ENCODE assay signal across 16 cellular contexts in the genomic region with DNA sequence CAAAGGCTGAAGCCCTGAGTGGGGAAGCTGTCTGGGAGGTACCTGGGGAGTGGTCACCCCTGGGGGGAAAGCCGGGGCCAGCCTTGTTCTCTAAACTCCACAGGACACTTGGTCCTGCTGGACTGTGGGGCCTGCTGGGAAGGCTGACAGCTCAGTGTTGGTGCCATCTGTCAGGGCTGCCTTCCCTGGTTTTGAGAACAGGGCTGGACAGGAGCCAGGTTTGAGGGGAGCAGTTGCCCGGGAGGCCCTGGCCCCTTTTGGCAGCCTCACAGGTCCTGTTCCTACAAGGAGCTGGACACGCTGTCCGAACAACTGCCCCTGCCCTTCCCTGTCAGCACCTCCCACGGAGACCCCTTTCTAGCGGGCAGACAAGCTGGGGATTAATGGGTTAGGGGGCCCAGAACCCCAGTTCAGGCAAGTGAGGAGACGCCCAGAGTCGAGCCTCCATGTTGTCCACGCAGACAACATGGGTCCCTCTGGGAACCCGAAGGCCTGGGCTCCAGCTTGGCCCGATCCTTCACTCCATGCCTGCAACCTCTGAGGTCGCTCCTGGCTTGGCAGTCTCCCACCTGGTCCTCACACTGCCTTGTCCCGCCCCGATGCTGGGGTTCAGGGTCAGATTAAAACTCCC. TPM values are rescaled to one million over a fixed set of nuclear protein-coding genes. Genes with fewer than 3 reads are reported as not detected.
DNase-seq lines count a peak whose midpoint lies in the region; ATAC-seq, FAIRE-seq and TF ChIP-seq lines count a peak whose summit lies in the region.
"Had no signal": no experiment of that assay in that cellular context is flagged by ENCODE, and none has a peak within 500 bp of the region (broad histone marks: within the 10 kb centered on the region; RNA-seq: fewer than 3 reads in every experiment).

No MANE protein-coding gene starts in this region.

- peak overlapping the region; percentile 53 for H2BK20ac ChIP-seq in IMR-90 (ENCODE audit: low read depth, low read length)

- peak overlapping the region; percentile 46; the same call in 1 of the 2 replicates for H2AK5ac ChIP-seq in IMR-90 (ENCODE audit: low read depth, low read length)

- no peak overlapping the region for H3K56ac ChIP-seq in IMR-90 (ENCODE audit: extremely low read depth, insufficient read depth, low read length)

- H3K4ac ChIP-seq in IMR-90 (ENCODE audit: low read depth, low read length) = peak overlapping the region; percentile 39

- H3K23ac ChIP-seq in IMR-90 (ENCODE audit: low read depth, low read length) = no peak overlapping the region

- no peaks in the 10 kb centered on the region for H3K79me2 ChIP-seq in Karpas-422 (ENCODE audit: low read length)

- H3K9me1 ChIP-seq in IMR-90 (ENCODE audit: insufficient read depth, low read length) = peaks cover 13% of the 10 kb centered on the region

- POLR2A ChIA-PET in IMR-90 (lab: Charles Lee; ENCODE audit: unreplicated experiment) = interaction anchor here (1.2 kb wide), 1 partner anchor 23 kb away, joined by 3 read pairs; no protein-coding TSS in a partner anchor
- POLR2A ChIA-PET in activated CD4-positive, alpha-beta memory T cell treated with anti-CD3 and anti-CD28 coated beads for 36 hours (lab: Charles Lee) = no interaction called here

- no peak for ATAC-seq in IMR-90 (ENCODE audit: low read depth)
- peak; percentile 18 for ATAC-seq in stimulated activated memory B cell treated with anti-CD40 and anti-IgM and Interleukin-4, amounts not matched to agents 10 μg/mL and 1 μg/mL and 100 μg/mL, for 72 hours
- no peak for ATAC-seq in HG03442 (IDR thresholded peaks at IDR 0.05; ENCODE audit: unreplicated experiment)
- ATAC-seq: psoas muscle had no signal

- H4K8ac ChIP-seq in IMR-90 (ENCODE audit: low read depth in 2 of 2, low read length in 2 of 2) = peak overlapping the region; percentile 31 to 42; a peak in 1 of 4 replicates

- H3K18ac ChIP-seq in IMR-90 (ENCODE audit: low read depth, low read length) = peak overlapping the region; percentile 13; the same call in 1 of the 2 replicates

- no peak overlapping the region for H3K4me2 ChIP-seq in IMR-90 (ENCODE audit: low read depth, low read length)
- no peak overlapping the region for H3K4me2 ChIP-seq in Karpas-422 (ENCODE audit: low read depth, low read length, poor library complexity, severe bottlenecking)

- intact Hi-C loops in IMR-90 (cut with micrococcal nuclease) (no loop called here), kidney (cut with DNase I) (no loop called here)
- intact Hi-C loops in activated CD4-positive, alpha-beta memory T cell treated with anti-CD3 and anti-CD28 coated beads for 36 hours (cut with micrococcal nuclease) = no loop called here

- no peaks in the 10 kb centered on the region for H3K9me3 ChIP-seq in IMR-90 (ENCODE audit: control insufficient read depth, insufficient read depth, low read length)
- H3K9me3 ChIP-seq in kidney (ENCODE audit: control insufficient read depth in 1 of 2, low read length in 2 of 2) = no peaks in the 10 kb centered on the region
- H3K9me3 ChIP-seq in Karpas-422 (ENCODE audit: low read length) = no peaks in the 10 kb centered on the region
- H3K9me3 ChIP-seq: psoas muscle had no signal

- no peaks in the 10 kb centered on the region for H3K4me1 Mint-ChIP-seq in stimulated activated memory B cell treated with anti-CD40 and anti-IgM and Interleukin-4, amounts not matched to agents 10 μg/mL and 1 μg/mL and 100 μg/mL, for 72 hours
- H3K4me1 Mint-ChIP-seq in activated CD4-positive, alpha-beta memory T cell treated with anti-CD3 and anti-CD28 coated beads for 36 hours (ENCODE audit: low read depth) = no peaks in the 10 kb centered on the region
- H3K4me1 Mint-ChIP-seq: activated CD4-positive, alpha-beta T cell treated with anti-CD3 and anti-CD28 coated beads, Interleukin-2, amount 10 ng/mL, durations not matched to agents 24 days and 14 days had no signal

- H2BK120ac ChIP-seq in IMR-90 (ENCODE audit: low read depth, low read length) = peak overlapping the region; percentile 97

- H4K91ac ChIP-seq in IMR-90 (ENCODE audit: insufficient read depth, low read depth, low read length) = peak overlapping the region; percentile 97

- peak overlapping the region; percentile 52 for H2AK9ac ChIP-seq in IMR-90 (replicated peaks; ENCODE audit: low read depth, low read length, poor library complexity)

- FAIRE-seq in kidney (lab: Jason Lieb, UNC) = no peak
- FAIRE-seq: GM18507 had no signal

- no peak for TF ChIP-seq POLR2A in IMR-90 (IDR thresholded peaks at IDR 0.05; ENCODE audit: low read depth, low read length)

- CTCF ChIA-PET in IMR-90 (lab: Yijun Ruan, JAX) = no interaction called here
- CTCF ChIA-PET in activated CD4-positive, alpha-beta memory T cell treated with anti-CD3 and anti-CD28 coated beads for 36 hours (lab: Charles Lee) = interaction anchor here (1.7 kb wide), 1 partner anchor 19 kb away, joined by 6 read pairs; no protein-coding TSS in a partner anchor

- H2AFZ ChIP-seq in IMR-90 (replicated peaks; ENCODE audit: low read length, poor library complexity) = peak overlapping the region; percentile 52
- H2AFZ ChIP-seq in Karpas-422 (ENCODE audit: low read length) = no peak overlapping the region

- no peaks in the 10 kb centered on the region for H3K27me3 ChIP-seq in IMR-90 (ENCODE audit: control insufficient read depth, insufficient read depth, low read length)
- no peaks in the 10 kb centered on the region for H3K27me3 ChIP-seq in Karpas-422 (ENCODE audit: low read length)
- H3K27me3 ChIP-seq: brain microvascular endothelial cell had no signal

- dilution Hi-C loops in IMR-90 (cut with HindIII; ENCODE audit: low sequenced_read_pairs, unreplicated experiment) = no loop called here

- H2BK5ac ChIP-seq in IMR-90 (ENCODE audit: low read depth, low read length, poor library complexity, severe bottlenecking) = peak overlapping the region; percentile 10

- no peak for TF ChIP-seq RAD21 in IMR-90 (IDR thresholded peaks at IDR 0.05; ENCODE audit: low read length)

- H3K27ac ChIP-seq in IMR-90 (ENCODE audit: insufficient read depth, low read length) (no peak overlapping the region), angular gyrus (ENCODE audit: low read depth, low read length) (peak overlapping the region; percentile 92), kidney (ENCODE audit: low read depth in 2 of 2, low read length in 2 of 2) (no peak overlapping the region), Karpas-422 (ENCODE audit: low read length) (no peak overlapping the region)
- H3K27ac ChIP-seq: brain microvascular endothelial cell, C4-2B, psoas muscle had no signal

- no peak overlapping the region for H3K27ac Mint-ChIP-seq in stimulated activated memory B cell treated with anti-CD40 and anti-IgM and Interleukin-4, amounts not matched to agents 10 μg/mL and 1 μg/mL and 100 μg/mL, for 72 hours
- H3K27ac Mint-ChIP-seq in activated CD4-positive, alpha-beta memory T cell treated with anti-CD3 and anti-CD28 coated beads for 36 hours = no peak overlapping the region
- H3K27ac Mint-ChIP-seq: activated CD4-positive, alpha-beta T cell treated with anti-CD3 and anti-CD28 coated beads, Interleukin-2, amount 10 ng/mL, durations not matched to agents 24 days and 14 days; T-helper 1 cell treated with Interleukin-12 subunit alpha and Interleukin-12 subunit beta and Interleukin-4 antibody, amounts not matched to agents 30 μg/mL and 1 μg/mL, for 36 hours had no signal

- H3K36me3 ChIP-seq in IMR-90 (ENCODE audit: control insufficient read depth, insufficient read depth, low read length) (peaks cover 1% of the 10 kb centered on the region), kidney (ENCODE audit: control insufficient read depth in 1 of 2, insufficient read depth in 2 of 2, low read length in 2 of 2) (no peaks in the 10 kb centered on the region), Karpas-422 (ENCODE audit: insufficient read depth, low read length) (no peaks in the 10 kb centered on the region)
- H3K36me3 ChIP-seq: brain microvascular endothelial cell had no signal

- peak overlapping the region; percentile 59 for H3K14ac ChIP-seq in IMR-90 (replicated peaks; ENCODE audit: low read depth, low read length)

- H3K4me3 Mint-ChIP-seq in stimulated activated memory B cell treated with anti-CD40 and anti-IgM and Interleukin-4, amounts not matched to agents 10 μg/mL and 1 μg/mL and 100 μg/mL, for 72 hours = no peak overlapping the region
- no peak overlapping the region for H3K4me3 Mint-ChIP-seq in activated CD4-positive, alpha-beta memory T cell treated with anti-CD3 and anti-CD28 coated beads for 36 hours
- H3K4me3 Mint-ChIP-seq: activated CD4-positive, alpha-beta T cell treated with anti-CD3 and anti-CD28 coated beads, Interleukin-2, amount 10 ng/mL, durations not matched to agents 24 days and 14 days; T-helper 1 cell treated with Interleukin-12 subunit alpha and Interleukin-12 subunit beta and Interleukin-4 antibody, amounts not matched to agents 30 μg/mL and 1 μg/mL, for 36 hours had no signal

- DNase-seq in IMR-90 = no peak
- peak; percentile 57 for DNase-seq in kidney
- no peak for DNase-seq in activated CD4-positive, alpha-beta memory T cell treated with anti-CD3 and anti-CD28 coated beads for 36 hours
- no peak for DNase-seq in Karpas-422
- no peak for DNase-seq in stimulated activated CD4-positive, alpha-beta T cell treated with anti-CD3 and anti-CD28 coated beads, Interleukin-2, amount 100 ng/mL, for 48 hours
- DNase-seq: activated CD4-positive, alpha-beta T cell treated with anti-CD3 and anti-CD28 coated beads, Interleukin-2, amount 10 ng/mL, durations not matched to agents 24 days and 14 days; brain microvascular endothelial cell; NCI-H1417 treated with DMSO at 0.1 percent for 48 hours; OCI-M1 had no signal

- WGBS in IMR-90 (ENCODE audit: extremely low coverage in 2 of 2, insufficient read length in 1 of 2), 2 experiments = 79% methylated on average over 6 of the region's 14 CpGs; no CpG with 5 or more reads in 1 of the 2 experiments

- no peak for TF ChIP-seq CTCF in IMR-90 (conservative IDR thresholded peaks at IDR 0.05; ENCODE audit: low read depth, low read length)
- no peak for TF ChIP-seq CTCF in kidney (IDR thresholded peaks at IDR 0.05; ENCODE audit: borderline replicate concordance, extremely low read depth, insufficient read depth)

- no TSS peak for BruUV-seq in IMR-90 (replicated peaks; lab: Mats Ljungman, UMichigan)

- H3K4me1 ChIP-seq in IMR-90 (ENCODE audit: control insufficient read depth, insufficient read depth, low read length) (peaks cover 42% of the 10 kb centered on the region), kidney (ENCODE audit: control insufficient read depth in 1 of 2, insufficient read depth in 1 of 2, low read depth in 1 of 2, low read length in 2 of 2) (peaks cover 0 to 19% of the 10 kb centered on the region in 2 donors), Karpas-422 (ENCODE audit: low read length) (no peaks in the 10 kb centered on the region)

- peak overlapping the region; percentile 38; the same call in 1 of the 2 replicates for H4K5ac ChIP-seq in IMR-90 (ENCODE audit: low read depth, low read length)

- in situ Hi-C loops in IMR-90 (cut with MboI; ENCODE audit: low sequenced_read_pairs) = no loop called here

- no peak overlapping the region for H3K4me3 ChIP-seq in IMR-90 (ENCODE audit: insufficient read depth, low read depth, low read length)
- H3K4me3 ChIP-seq in kidney (ENCODE audit: low read length in 2 of 2) = no peak overlapping the region
- no peak overlapping the region for H3K4me3 ChIP-seq in Karpas-422 (ENCODE audit: low read length)
- H3K4me3 ChIP-seq: psoas muscle had no signal

- no peaks in the 10 kb centered on the region for H3K79me1 ChIP-seq in IMR-90 (ENCODE audit: low read depth in 1 of 2, low read length in 2 of 2)

- H3K9ac ChIP-seq in IMR-90 (ENCODE audit: low read depth, low read length) (no peak overlapping the region), kidney (ENCODE audit: low read length in 2 of 2) (no peak overlapping the region), Karpas-422 (ENCODE audit: low read length) (no peak overlapping the region)

- H4K20me1 ChIP-seq in IMR-90 (ENCODE audit: insufficient read depth, low read length) (no peaks in the 10 kb centered on the region), Karpas-422 (ENCODE audit: insufficient read depth, low read depth, low read length) (no peaks in the 10 kb centered on the region)

- H3K27me3 Mint-ChIP-seq in stimulated activated memory B cell treated with anti-CD40 and anti-IgM and Interleukin-4, amounts not matched to agents 10 μg/mL and 1 μg/mL and 100 μg/mL, for 72 hours = peaks cover 63% of the 10 kb centered on the region
- H3K27me3 Mint-ChIP-seq in activated CD4-positive, alpha-beta memory T cell treated with anti-CD3 and anti-CD28 coated beads for 36 hours = peaks cover 6% of the 10 kb centered on the region

- H3K9me3 Mint-ChIP-seq in stimulated activated memory B cell treated with anti-CD40 and anti-IgM and Interleukin-4, amounts not matched to agents 10 μg/mL and 1 μg/mL and 100 μg/mL, for 72 hours = no peaks in the 10 kb centered on the region
- no peaks in the 10 kb centered on the region for H3K9me3 Mint-ChIP-seq in activated CD4-positive, alpha-beta memory T cell treated with anti-CD3 and anti-CD28 coated beads for 36 hours
- H3K9me3 Mint-ChIP-seq: activated CD4-positive, alpha-beta T cell treated with anti-CD3 and anti-CD28 coated beads, Interleukin-2, amount 10 ng/mL, durations not matched to agents 24 days and 14 days; T-helper 1 cell treated with Interleukin-12 subunit alpha and Interleukin-12 subunit beta and Interleukin-4 antibody, amounts not matched to agents 30 μg/mL and 1 μg/mL, for 36 hours had no signal

- peak overlapping the region; percentile 80; the same call in 1 of the 3 replicates for H2BK15ac ChIP-seq in IMR-90 (ENCODE audit: low read depth, low read length)

- no peaks in the 10 kb centered on the region for H3K36me3 Mint-ChIP-seq in stimulated activated memory B cell treated with anti-CD40 and anti-IgM and Interleukin-4, amounts not matched to agents 10 μg/mL and 1 μg/mL and 100 μg/mL, for 72 hours
- no peaks in the 10 kb centered on the region for H3K36me3 Mint-ChIP-seq in activated CD4-positive, alpha-beta memory T cell treated with anti-CD3 and anti-CD28 coated beads for 36 hours

- H3K9me2 ChIP-seq in Karpas-422 (replicated peaks; ENCODE audit: insufficient read depth, low read length) = no peaks in the 10 kb centered on the region

RNA-seq across cellular contexts. Expression of gene ATOH8, which starts 40.8 kb away (rescaled TPM):
- total RNA-seq in IMR-90 (2012; rRNA removed) (7.8 and 7.9 TPM in 2 replicates), kidney (11.2 TPM)
- polyA plus RNA-seq in IMR-90 (2012; rRNA removed) (9.0 and 11.2 TPM in 2 replicates), kidney (ENCODE audit: insufficient read depth, low read depth, low replicate concordance) (18.6 TPM)
- polyA plus RNA-seq in IMR-90 (2012; cell fraction: cytosol; rRNA removed) = 6.2 and 7.6 TPM in 2 replicates
- polyA plus RNA-seq in IMR-90 (2012; cell fraction: nucleus; rRNA removed; ENCODE audit: low replicate concordance) = 5.0 and 13.0 TPM in 2 replicates
- total RNA-seq in activated CD4-positive, alpha-beta memory T cell treated with anti-CD3 and anti-CD28 coated beads for 36 hours = not detected
- not detected in 2 replicates for total RNA-seq in Karpas-422 (2014; rRNA removed; shearing (Covaris generic); ENCODE audit: low replicate concordance)
